In the genomic region with DNA sequence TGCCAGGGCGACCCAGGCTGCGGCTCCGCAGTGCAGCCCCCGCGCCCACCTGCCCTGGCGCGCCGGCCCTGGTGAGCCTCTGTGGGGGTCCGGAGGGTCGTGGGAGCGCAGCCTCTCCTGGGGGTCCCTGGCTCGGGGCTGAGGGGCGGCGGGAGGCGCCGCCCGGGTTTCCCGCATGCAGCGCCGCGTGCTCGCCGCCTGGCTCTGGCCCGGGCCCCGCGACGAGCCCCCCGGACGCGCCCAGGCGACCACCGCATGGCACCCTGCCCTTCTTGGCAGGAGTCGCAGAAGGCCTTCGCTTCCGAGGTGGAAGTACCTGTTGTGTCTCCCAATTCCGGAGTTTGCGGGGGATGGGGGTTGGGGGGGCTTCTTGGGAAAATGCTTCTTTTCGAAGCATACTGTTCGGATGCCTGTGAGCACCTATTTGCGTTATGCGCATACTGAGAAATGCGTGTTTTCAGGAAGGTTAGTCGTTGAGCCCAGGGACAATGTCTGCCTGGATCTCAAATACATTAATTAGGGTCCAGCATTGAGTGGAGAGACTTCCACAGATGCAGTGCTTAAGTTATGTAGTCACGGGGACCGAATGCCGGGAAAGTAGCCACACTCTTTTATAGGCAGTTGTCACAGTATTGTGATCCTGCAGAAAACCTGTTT, we compare ENCODE assay signal across 28 cellular contexts. TPM values are rescaled to one million over a fixed set of nuclear protein-coding genes. Genes with fewer than 3 reads are reported as not detected.
DNase-seq lines count a peak whose midpoint lies in the region; TF ChIP-seq lines count a peak whose summit lies in the region.
"Had no signal": no experiment of that assay in that cellular context is flagged by ENCODE, and none has a peak within 500 bp of the region (broad histone marks: within the 10 kb centered on the region; RNA-seq: fewer than 3 reads in every experiment).

No MANE protein-coding gene starts in this region.

- H3K36me3 Mint-ChIP-seq in progenitor cell of endocrine pancreas (ENCODE audit: insufficient read depth), result no peaks in the 10 kb centered on the region
- H3K36me3 Mint-ChIP-seq: activated CD8-positive, alpha-beta memory T cell treated with anti-CD3 and anti-CD28 coated beads, Interleukin-2, amount 10 ng/mL, durations not matched to agents 7 days and 5 days; activated naive CD4-positive, alpha-beta T cell treated with anti-CD3 and anti-CD28 coated beads, Interleukin-2, amount 50 U/mL, for 24 hours; CD8-positive, alpha-beta memory T cell had no signal

- peaks cover 31% of the 10 kb centered on the region for H3K27me3 ChIP-seq in H7 (ENCODE audit: control insufficient read depth, insufficient read depth, low read length)
- H3K27me3 ChIP-seq in iPS-15b (ENCODE audit: control insufficient read depth, insufficient read depth, low read length), result peaks cover 34% of the 10 kb centered on the region

- H3K4me3 ChIP-seq in H7 (ENCODE audit: insufficient read depth, low read depth, low read length) (peak overlapping the region; percentile 63), astrocyte of the cerebellum (ENCODE audit: low read depth, low read length) (peak overlapping the region; percentile 35), iPS-15b (ENCODE audit: low read depth, low read length) (peak overlapping the region; percentile 64)
- H3K4me3 ChIP-seq: SJSA1 had no signal

- in situ Hi-C loops in astrocyte of the cerebellum (cut with HindIII; ENCODE audit: low sequenced_read_pairs), result no loop called here

- H3K9ac ChIP-seq in iPS-15b (ENCODE audit: low read depth, low read length), result no peak overlapping the region

- no peak overlapping the region for H3K27ac Mint-ChIP-seq in progenitor cell of endocrine pancreas
- H3K27ac Mint-ChIP-seq: activated CD8-positive, alpha-beta memory T cell treated with anti-CD3 and anti-CD28 coated beads, Interleukin-2, amount 10 ng/mL, durations not matched to agents 7 days and 5 days; activated naive CD4-positive, alpha-beta T cell treated with anti-CD3 and anti-CD28 coated beads, Interleukin-2, amount 50 U/mL, for 24 hours; activated T-helper 1 cell treated with anti-CD3 and anti-CD28 coated beads, Interleukin-12 subunit alpha, Interleukin-12 subunit beta, Interleukin-2, Interleukin-4 antibody, amounts not matched to agents 30 ng/mL and 10 ng/mL and 1 ng/mL, durations not matched to agents 14 hours and 24 hours and 36 hours; CD8-positive, alpha-beta memory T cell; HFFc6; T-helper 1 cell treated with Interleukin-12 subunit alpha and Interleukin-12 subunit beta and Interleukin-4 antibody, amounts not matched to agents 30 μg/mL and 1 μg/mL, for 36 hours had no signal

- H3K4me3 Mint-ChIP-seq in progenitor cell of endocrine pancreas (ENCODE audit: low read depth), result peak overlapping the region; percentile 33
- H3K4me3 Mint-ChIP-seq: activated CD8-positive, alpha-beta memory T cell treated with anti-CD3 and anti-CD28 coated beads, Interleukin-2, amount 10 ng/mL, durations not matched to agents 7 days and 5 days; activated naive CD4-positive, alpha-beta T cell treated with anti-CD3 and anti-CD28 coated beads, Interleukin-2, amount 50 U/mL, for 24 hours; activated T-helper 1 cell treated with anti-CD3 and anti-CD28 coated beads, Interleukin-12 subunit alpha, Interleukin-12 subunit beta, Interleukin-2, Interleukin-4 antibody, amounts not matched to agents 30 ng/mL and 10 ng/mL and 1 ng/mL, durations not matched to agents 14 hours and 24 hours and 36 hours; CD8-positive, alpha-beta memory T cell; HFFc6; T-helper 1 cell treated with Interleukin-12 subunit alpha and Interleukin-12 subunit beta and Interleukin-4 antibody, amounts not matched to agents 30 μg/mL and 1 μg/mL, for 36 hours had no signal

- no peak for TF ChIP-seq CTCF in astrocyte of the cerebellum (IDR thresholded peaks at IDR 0.05; ENCODE audit: low read depth, low read length, missing control alignments)
- TF ChIP-seq CTCF in progenitor cell of endocrine pancreas (IDR thresholded peaks at IDR 0.05; ENCODE audit: unreplicated experiment), result no peak

- H3K9me3 Mint-ChIP-seq in progenitor cell of endocrine pancreas (ENCODE audit: low read depth), result no peaks in the 10 kb centered on the region
- H3K9me3 Mint-ChIP-seq: activated naive CD4-positive, alpha-beta T cell treated with anti-CD3 and anti-CD28 coated beads, Interleukin-2, amount 50 U/mL, for 24 hours; activated T-helper 1 cell treated with anti-CD3 and anti-CD28 coated beads, Interleukin-12 subunit alpha, Interleukin-12 subunit beta, Interleukin-2, Interleukin-4 antibody, amounts not matched to agents 30 ng/mL and 10 ng/mL and 1 ng/mL, durations not matched to agents 14 hours and 24 hours and 36 hours; HFFc6; T-helper 1 cell treated with Interleukin-12 subunit alpha and Interleukin-12 subunit beta and Interleukin-4 antibody, amounts not matched to agents 30 μg/mL and 1 μg/mL, for 36 hours had no signal

- peaks cover 13% of the 10 kb centered on the region for H3K4me1 ChIP-seq in iPS-15b (ENCODE audit: control insufficient read depth, insufficient read depth, low read length)
- H3K4me1 ChIP-seq: SJSA1 had no signal

- no peaks in the 10 kb centered on the region for H3K4me1 Mint-ChIP-seq in progenitor cell of endocrine pancreas (ENCODE audit: low read depth)
- H3K4me1 Mint-ChIP-seq: activated CD8-positive, alpha-beta memory T cell treated with anti-CD3 and anti-CD28 coated beads, Interleukin-2, amount 10 ng/mL, durations not matched to agents 7 days and 5 days; activated naive CD4-positive, alpha-beta T cell treated with anti-CD3 and anti-CD28 coated beads, Interleukin-2, amount 50 U/mL, for 24 hours; CD8-positive, alpha-beta memory T cell had no signal

- H3K9me3 ChIP-seq in iPS-15b (ENCODE audit: control insufficient read depth, insufficient read depth, low read length), result no peaks in the 10 kb centered on the region

- peaks cover 72% of the 10 kb centered on the region for H3K27me3 Mint-ChIP-seq in progenitor cell of endocrine pancreas

- DNase-seq in H7 (no peak), astrocyte of the cerebellum (ENCODE audit: low read depth) (no peak), progenitor cell of endocrine pancreas (ENCODE audit: low spot score, unreplicated experiment) (no peak), NCI-H1092 treated with DMSO at 0.1 percent for 48 hours (lab: John Stamatoyannopoulos, UW) (no peak), CD1c-positive myeloid dendritic cell (ENCODE audit: extremely low spot score) (no peak), NOMO-1 (lab: John Stamatoyannopoulos, UW; ENCODE audit: unreplicated experiment in 2 of 2) (no peak)
- DNase-seq in activated T-cell treated with anti-CD3 and anti-CD28 coated beads, Interleukin-2, amount 50 U/mL, for 1 hour, result no peak
- DNase-seq: activated CD4-positive, alpha-beta T cell treated with anti-CD3 and anti-CD28 coated beads for 48 hours; activated CD8-positive, alpha-beta memory T cell treated with anti-CD3 and anti-CD28 coated beads, Interleukin-2, amount 10 ng/mL, durations not matched to agents 7 days and 5 days; AML-193; anterior cingulate cortex; CD8-positive, alpha-beta memory T cell; cerebellar nuclear complex; DND-41; effector CD8-positive, alpha-beta T cell; HFFc6; midbrain; NCI-H345; small intestine; stimulated activated CD4-positive, alpha-beta T cell treated with anti-CD3 and anti-CD28 coated beads, Interleukin-2, amount 100 ng/mL, for 48 hours; stimulated activated naive CD4-positive, alpha-beta T cell had no signal

- H3K36me3 ChIP-seq in H7 (replicated peaks; ENCODE audit: control insufficient read depth, insufficient read depth, low read length), result no peaks in the 10 kb centered on the region
- no peaks in the 10 kb centered on the region for H3K36me3 ChIP-seq in iPS-15b (ENCODE audit: control insufficient read depth, insufficient read depth, low read length)
- H3K36me3 ChIP-seq: SJSA1 had no signal

RNA-seq across cellular contexts. Expression of gene GABRA5, which starts 1.3 kb away (rescaled TPM):
- total RNA-seq in H7 (2014; rRNA removed; shearing (Covaris generic)), result 18.6 and 18.7 TPM in 2 replicates
- total RNA-seq in progenitor cell of endocrine pancreas, result 0.10 TPM in 1 of 2 replicates, not detected in the other
- total RNA-seq: activated CD8-positive, alpha-beta memory T cell treated with anti-CD3 and anti-CD28 coated beads, Interleukin-2, amount 10 ng/mL, durations not matched to agents 7 days and 5 days; activated T-helper 1 cell treated with anti-CD3 and anti-CD28 coated beads, Interleukin-12 subunit alpha, Interleukin-12 subunit beta, Interleukin-2, Interleukin-4 antibody, amounts not matched to agents 30 ng/mL and 10 ng/mL and 1 ng/mL, durations not matched to agents 14 hours and 24 hours and 36 hours; CD8-positive, alpha-beta memory T cell; LHCN-M2; pulmonary artery endothelial cell; SJSA1 had no signal

Comparison
In these comparisons a context has a peak if more than half of its experiments do, and no peak if none do; other contexts are left out.
1. RNA of gene GABRA5, which starts 1.3 kb away (total RNA-seq): 18.6 to 18.7 TPM in H7; 0.10 TPM in progenitor cell of endocrine pancreas; every median in the first group is over 10 times any median in the second.
2. Peak in every context shown above with its lines, with median percentiles within 50 percentile points of each other: H3K4me3 ChIP-seq.